In the genomic region with DNA sequence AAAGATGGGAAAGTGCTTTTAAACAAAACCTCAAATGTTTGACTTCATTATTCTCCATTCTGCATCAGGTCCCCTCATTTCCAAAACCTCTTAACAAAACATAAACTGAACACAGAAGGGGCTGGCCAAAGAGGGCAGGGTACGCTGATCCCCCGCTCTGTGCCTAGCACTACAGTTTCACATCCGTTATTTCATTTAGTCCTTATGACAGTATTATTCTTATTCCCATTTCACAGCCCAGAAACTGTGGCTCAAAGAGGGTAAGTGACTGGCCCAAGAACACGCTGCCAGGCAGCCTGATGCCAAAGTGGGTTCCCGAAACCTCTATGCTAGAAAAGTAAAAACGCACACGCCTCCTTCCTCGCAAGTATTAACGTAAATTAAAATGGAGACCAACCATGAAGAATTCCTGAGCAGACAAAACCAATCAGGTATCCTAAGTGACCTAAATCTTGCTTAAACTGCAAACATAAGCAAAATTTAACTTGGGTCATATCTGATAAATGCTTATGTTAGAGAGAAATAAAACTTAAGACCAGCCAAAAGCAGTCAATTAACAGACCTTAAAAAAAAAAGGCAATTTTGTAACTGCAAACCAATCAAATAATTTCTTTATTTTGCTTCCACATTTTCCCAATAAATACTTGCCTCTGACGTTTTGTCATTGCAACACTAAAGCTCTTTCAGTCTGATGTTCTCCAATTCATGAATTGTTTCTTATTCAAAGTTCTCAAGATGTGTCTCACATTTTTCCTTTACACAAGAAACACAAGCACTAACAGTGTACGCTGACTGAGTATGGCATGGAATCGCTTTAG, we compare ENCODE assay signal across 2 cellular contexts.
TF ChIP-seq lines count a peak whose summit lies in the region.

No MANE protein-coding gene starts in this region.

TF ChIP-seq in SK-N-SH, 30 proteins besides CTCF, POLR2A, EP300 and RAD21:
- TF ChIP-seq MEF2A (IDR thresholded peaks at IDR 0.05; ENCODE audit: borderline replicate concordance, low read depth) (no peak), GATA2 (CRISPR knock-in tag; IDR thresholded peaks at IDR 0.05) (no peak), GABPA (IDR thresholded peaks at IDR 0.05; ENCODE audit: low read depth) (no peak), SMC3 (IDR thresholded peaks at IDR 0.05; ENCODE audit: low read depth, low read length) (no peak), MXI1 (IDR thresholded peaks at IDR 0.05; ENCODE audit: low read depth, low read length) (no peak; the same call in 1 of the 2 replicates), RFX5 (IDR thresholded peaks at IDR 0.05; ENCODE audit: low read length) (no peak), RXRA (IDR thresholded peaks at IDR 0.05; ENCODE audit: borderline replicate concordance, low read depth) (no peak), RCOR1 (IDR thresholded peaks at IDR 0.05; ENCODE audit: low read length) (no peak), FOXJ3 (CRISPR knock-in tag; IDR thresholded peaks at IDR 0.05) (no peak), TCF12 (IDR thresholded peaks at IDR 0.05) (no peak), JUND (IDR thresholded peaks at IDR 0.05) (no peak), NFIC (IDR thresholded peaks at IDR 0.05; ENCODE audit: borderline replicate concordance) (no peak)
- TF ChIP-seq, protein P1, sequence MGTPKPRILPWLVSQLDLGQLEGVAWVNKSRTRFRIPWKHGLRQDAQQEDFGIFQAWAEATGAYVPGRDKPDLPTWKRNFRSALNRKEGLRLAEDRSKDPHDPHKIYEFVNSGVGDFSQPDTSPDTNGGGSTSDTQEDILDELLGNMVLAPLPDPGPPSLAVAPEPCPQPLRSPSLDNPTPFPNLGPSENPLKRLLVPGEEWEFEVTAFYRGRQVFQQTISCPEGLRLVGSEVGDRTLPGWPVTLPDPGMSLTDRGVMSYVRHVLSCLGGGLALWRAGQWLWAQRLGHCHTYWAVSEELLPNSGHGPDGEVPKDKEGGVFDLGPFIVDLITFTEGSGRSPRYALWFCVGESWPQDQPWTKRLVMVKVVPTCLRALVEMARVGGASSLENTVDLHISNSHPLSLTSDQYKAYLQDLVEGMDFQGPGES (IDR thresholded peaks at IDR 0.05; ENCODE audit: low read depth, low read length), result no peak
- TF ChIP-seq, protein P2, sequence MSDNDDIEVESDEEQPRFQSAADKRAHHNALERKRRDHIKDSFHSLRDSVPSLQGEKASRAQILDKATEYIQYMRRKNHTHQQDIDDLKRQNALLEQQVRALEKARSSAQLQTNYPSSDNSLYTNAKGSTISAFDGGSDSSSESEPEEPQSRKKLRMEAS (IDR thresholded peaks at IDR 0.05; ENCODE audit: low read depth), result no peak
- TF ChIP-seq, protein P3, sequence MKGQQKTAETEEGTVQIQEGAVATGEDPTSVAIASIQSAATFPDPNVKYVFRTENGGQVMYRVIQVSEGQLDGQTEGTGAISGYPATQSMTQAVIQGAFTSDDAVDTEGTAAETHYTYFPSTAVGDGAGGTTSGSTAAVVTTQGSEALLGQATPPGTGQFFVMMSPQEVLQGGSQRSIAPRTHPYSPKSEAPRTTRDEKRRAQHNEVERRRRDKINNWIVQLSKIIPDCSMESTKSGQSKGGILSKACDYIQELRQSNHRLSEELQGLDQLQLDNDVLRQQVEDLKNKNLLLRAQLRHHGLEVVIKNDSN (IDR thresholded peaks at IDR 0.05; ENCODE audit: borderline replicate concordance, low read depth), result no peak

TF ChIP-seq in SK-N-SH treated with all-trans-retinoic acid at 6 μM for 48 hours, 23 proteins besides CTCF, POLR2A, EP300 and RAD21:
- TF ChIP-seq ISL1 (CRISPR knock-in tag; IDR thresholded peaks at IDR 0.05) (no peak), RARB (CRISPR knock-in tag; IDR thresholded peaks at IDR 0.05) (no peak), ARNTL (CRISPR knock-in tag; IDR thresholded peaks at IDR 0.05; ENCODE audit: borderline replicate concordance, low read depth) (no peak), TCF4 (CRISPR knock-in tag; IDR thresholded peaks at IDR 0.05; ENCODE audit: borderline replicate concordance) (no peak), SNAI2 (CRISPR knock-in tag; IDR thresholded peaks at IDR 0.05) (no peak)
- TF ChIP-seq, protein P4, sequence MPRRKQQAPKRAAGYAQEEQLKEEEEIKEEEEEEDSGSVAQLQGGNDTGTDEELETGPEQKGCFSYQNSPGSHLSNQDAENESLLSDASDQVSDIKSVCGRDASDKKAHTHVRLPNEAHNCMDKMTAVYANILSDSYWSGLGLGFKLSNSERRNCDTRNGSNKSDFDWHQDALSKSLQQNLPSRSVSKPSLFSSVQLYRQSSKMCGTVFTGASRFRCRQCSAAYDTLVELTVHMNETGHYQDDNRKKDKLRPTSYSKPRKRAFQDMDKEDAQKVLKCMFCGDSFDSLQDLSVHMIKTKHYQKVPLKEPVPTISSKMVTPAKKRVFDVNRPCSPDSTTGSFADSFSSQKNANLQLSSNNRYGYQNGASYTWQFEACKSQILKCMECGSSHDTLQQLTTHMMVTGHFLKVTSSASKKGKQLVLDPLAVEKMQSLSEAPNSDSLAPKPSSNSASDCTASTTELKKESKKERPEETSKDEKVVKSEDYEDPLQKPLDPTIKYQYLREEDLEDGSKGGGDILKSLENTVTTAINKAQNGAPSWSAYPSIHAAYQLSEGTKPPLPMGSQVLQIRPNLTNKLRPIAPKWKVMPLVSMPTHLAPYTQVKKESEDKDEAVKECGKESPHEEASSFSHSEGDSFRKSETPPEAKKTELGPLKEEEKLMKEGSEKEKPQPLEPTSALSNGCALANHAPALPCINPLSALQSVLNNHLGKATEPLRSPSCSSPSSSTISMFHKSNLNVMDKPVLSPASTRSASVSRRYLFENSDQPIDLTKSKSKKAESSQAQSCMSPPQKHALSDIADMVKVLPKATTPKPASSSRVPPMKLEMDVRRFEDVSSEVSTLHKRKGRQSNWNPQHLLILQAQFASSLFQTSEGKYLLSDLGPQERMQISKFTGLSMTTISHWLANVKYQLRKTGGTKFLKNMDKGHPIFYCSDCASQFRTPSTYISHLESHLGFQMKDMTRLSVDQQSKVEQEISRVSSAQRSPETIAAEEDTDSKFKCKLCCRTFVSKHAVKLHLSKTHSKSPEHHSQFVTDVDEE (CRISPR knock-in tag; IDR thresholded peaks at IDR 0.05), result no peak
- TF ChIP-seq, protein P5, sequence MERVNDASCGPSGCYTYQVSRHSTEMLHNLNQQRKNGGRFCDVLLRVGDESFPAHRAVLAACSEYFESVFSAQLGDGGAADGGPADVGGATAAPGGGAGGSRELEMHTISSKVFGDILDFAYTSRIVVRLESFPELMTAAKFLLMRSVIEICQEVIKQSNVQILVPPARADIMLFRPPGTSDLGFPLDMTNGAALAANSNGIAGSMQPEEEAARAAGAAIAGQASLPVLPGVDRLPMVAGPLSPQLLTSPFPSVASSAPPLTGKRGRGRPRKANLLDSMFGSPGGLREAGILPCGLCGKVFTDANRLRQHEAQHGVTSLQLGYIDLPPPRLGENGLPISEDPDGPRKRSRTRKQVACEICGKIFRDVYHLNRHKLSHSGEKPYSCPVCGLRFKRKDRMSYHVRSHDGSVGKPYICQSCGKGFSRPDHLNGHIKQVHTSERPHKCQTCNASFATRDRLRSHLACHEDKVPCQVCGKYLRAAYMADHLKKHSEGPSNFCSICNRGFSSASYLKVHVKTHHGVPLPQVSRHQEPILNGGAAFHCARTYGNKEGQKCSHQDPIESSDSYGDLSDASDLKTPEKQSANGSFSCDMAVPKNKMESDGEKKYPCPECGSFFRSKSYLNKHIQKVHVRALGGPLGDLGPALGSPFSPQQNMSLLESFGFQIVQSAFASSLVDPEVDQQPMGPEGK (CRISPR knock-in tag; IDR thresholded peaks at IDR 0.05; ENCODE audit: borderline replicate concordance), result no peak
